ENCODE assay signal across 8 cellular contexts in the genomic region with DNA sequence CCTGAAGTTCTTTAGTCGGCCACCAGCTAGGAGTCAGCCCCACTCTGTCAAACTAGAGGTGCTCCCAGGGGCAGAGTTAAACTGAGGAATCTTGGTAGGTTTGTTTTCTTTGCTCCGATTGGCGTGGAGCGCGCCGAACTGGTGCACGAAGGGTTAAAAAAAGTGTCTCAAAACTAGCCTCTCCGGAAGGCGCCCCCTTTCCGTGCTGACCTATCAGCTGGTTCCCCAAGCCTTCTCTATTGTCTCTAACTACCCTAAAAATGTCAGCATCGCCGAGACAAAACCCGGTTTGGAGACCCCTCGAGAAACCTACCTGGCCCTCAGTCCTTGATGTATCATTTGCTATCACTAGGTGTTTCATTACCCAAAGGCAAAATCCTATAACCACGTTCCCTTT. TPM values are rescaled to one million over a fixed set of nuclear protein-coding genes. Genes with fewer than 3 reads are reported as not detected.
DNase-seq lines count a peak whose midpoint lies in the region; ATAC-seq and TF ChIP-seq lines count a peak whose summit lies in the region.

No MANE protein-coding gene starts in this region.

- H3K27ac ChIP-seq in SK-N-SH (ENCODE audit: low read depth in 2 of 2, low read length in 1 of 2) (peak overlapping the region; percentile 13 to 60; a peak in 2 of 4 replicates), body of pancreas (peak overlapping the region in 3 of 4 donors; percentile 65 to 74 (median 74)), thyroid gland (peak overlapping the region; percentile 72 to 82 (median 82))

- H3K36me3 Mint-ChIP-seq in T-cell = peaks cover 4% of the 10 kb centered on the region

- peak overlapping the region; percentile 73 for H3K4me2 ChIP-seq in SK-N-SH

- 82% methylated on average over 15 of the region's 15 CpGs for WGBS in SK-N-SH (ENCODE audit: low lambda C conversion rate)
- WGBS in body of pancreas, 2 donors = 1 to 2% methylated on average over 15 of the region's 15 CpGs
- WGBS in thyroid gland, 2 donors = 0 to 1% methylated on average over 15 of the region's 15 CpGs

- H3K36me3 ChIP-seq in SK-N-SH (replicated peaks in 1 of 2; ENCODE audit: control insufficient read depth in 1 of 2, insufficient read depth in 2 of 2, low read length in 1 of 2) (peaks cover 0 to 6% of the 10 kb centered on the region in 2 experiments), body of pancreas (replicated peaks in 1 of 2; ENCODE audit: insufficient read depth in 1 of 2, low read depth in 2 of 2) (no peaks in the 10 kb centered on the region), thyroid gland (no peaks in the 10 kb centered on the region)

- H3K9me3 ChIP-seq in SK-N-SH (no peaks in the 10 kb centered on the region), body of pancreas (no peaks in the 10 kb centered on the region), thyroid gland (no peaks in the 10 kb centered on the region)

- TF ChIP-seq POLR2A in body of pancreas (IDR thresholded peaks at IDR 0.05) = no peak
- TF ChIP-seq POLR2A in thyroid gland (IDR thresholded peaks at IDR 0.05) = no peak

- no peaks in the 10 kb centered on the region for H3K27me3 ChIP-seq in SK-N-SH (ENCODE audit: insufficient read depth)
- no peaks in the 10 kb centered on the region for H3K27me3 ChIP-seq in body of pancreas
- no peaks in the 10 kb centered on the region for H3K27me3 ChIP-seq in thyroid gland

- peak overlapping the region in 1 of 2 donors; percentile 53 for H3K27ac Mint-ChIP-seq in T-cell

- no peak for TF ChIP-seq CTCF in SK-N-SH (IDR thresholded peaks at IDR 0.05)
- TF ChIP-seq CTCF in body of pancreas (IDR thresholded peaks at IDR 0.05) = peak in 3 of 7 experiments; percentile 9 to 32 (median 16)
- TF ChIP-seq CTCF in thyroid gland (IDR thresholded peaks at IDR 0.05) = no peak

- peaks cover 23 to 24% of the 10 kb centered on the region in 2 donors for H3K27me3 Mint-ChIP-seq in T-cell

- no peaks in the 10 kb centered on the region for H4K20me1 ChIP-seq in SK-N-SH (ENCODE audit: insufficient read depth)

- POLR2A ChIA-PET in SK-N-SH (lab: Yijun Ruan, JAX) (no interaction called here), T-cell (lab: Charles Lee) (no interaction called here)

- peaks cover 35 to 38% (median 36%) of the 10 kb centered on the region in 3 donors for H3K4me1 Mint-ChIP-seq in T-cell

- H3K79me2 ChIP-seq in SK-N-SH (ENCODE audit: insufficient read depth) = no peaks in the 10 kb centered on the region

- CTCF ChIA-PET in SK-N-SH (lab: Yijun Ruan, JAX) = interaction anchor here (0.6 to 2.4 kb wide), 5 partner anchors 8 to 720 kb away, joined by 3 to 7 read pairs (median 3); no protein-coding TSS in a partner anchor
- CTCF ChIA-PET in T-cell (lab: Charles Lee) = interaction anchor here in 1 of 2 donors (0.5 kb wide), 1 partner anchor 49 kb away, joined by 4 read pairs; no protein-coding TSS in a partner anchor

- TF ChIP-seq EP300 in SK-N-SH (IDR thresholded peaks at IDR 0.05; ENCODE audit: borderline replicate concordance in 1 of 2, low read depth in 1 of 2, low read length in 1 of 2) = no peak

- H3K9ac ChIP-seq in SK-N-SH = peak overlapping the region; percentile 7; the same call in 1 of the 2 replicates

- intact Hi-C loops in body of pancreas (cut with DNase I) (no loop called here), thyroid gland (cut with DNase I) (loop anchor here (10.0 kb wide), 1 partner anchor 117 kb away; no protein-coding TSS in a partner anchor)

- TF ChIP-seq RAD21 in SK-N-SH (IDR thresholded peaks at IDR 0.05; ENCODE audit: low read length) = no peak

- H2AFZ ChIP-seq in SK-N-SH (ENCODE audit: low read depth) = no peak overlapping the region

- no peak for ATAC-seq in SK-N-SH treated with all-trans-retinoic acid at 6 μM for 48 hours
- no peak for ATAC-seq in body of pancreas
- no peak for ATAC-seq in T-cell (replicated peaks in 1 of 4)
- ATAC-seq in GM18511 (IDR thresholded peaks at IDR 0.05; ENCODE audit: unreplicated experiment) = no peak

- H3K4me1 ChIP-seq in SK-N-SH (ENCODE audit: control insufficient read depth in 1 of 2, insufficient read depth in 2 of 2, low read depth in 1 of 2, low read length in 1 of 2) (peaks cover 7 to 22% of the 10 kb centered on the region in 2 experiments; a peak in 2 of 4 replicates), body of pancreas (peaks cover 35% of the 10 kb centered on the region), thyroid gland (peaks cover 8 to 15% of the 10 kb centered on the region in 2 donors)

- no peaks in the 10 kb centered on the region for H3K9me2 ChIP-seq in SK-N-SH

- H3K4me3 ChIP-seq in SK-N-SH (ENCODE audit: low read depth in 2 of 2, low read length in 1 of 2) = peak overlapping the region; percentile 36 to 52; a peak in 3 of 4 replicates
- H3K4me3 ChIP-seq in body of pancreas = peak overlapping the region; percentile 24 to 46
- H3K4me3 ChIP-seq in thyroid gland (replicated peaks in 1 of 3) = peak overlapping the region; percentile 37 to 76 (median 56)

- DNase-seq in SK-N-SH (no peak), body of pancreas (peak in 1 of 4 donors; percentile 8), left kidney (ENCODE audit: low read depth, low spot score) (peak; percentile 63), thyroid gland (peak; percentile 17 to 38), T-cell (no peak), OCI-M1 (lab: John Stamatoyannopoulos, UW) (no peak)

- no peaks in the 10 kb centered on the region for H3K9me3 Mint-ChIP-seq in T-cell

- H3F3A ChIP-seq in SK-N-SH (replicated peaks; ENCODE audit: insufficient read depth) = peaks cover 5% of the 10 kb centered on the region

- H3K4me3 Mint-ChIP-seq in T-cell = no peak overlapping the region

TF ChIP-seq in SK-N-SH, 30 proteins besides CTCF, POLR2A, EP300 and RAD21 (continues in another document):
- TF ChIP-seq POLR2AphosphoS5 (IDR thresholded peaks at IDR 0.05; ENCODE audit: low read depth, low read length) = no peak
- TF ChIP-seq TAF1 (IDR thresholded peaks at IDR 0.05; ENCODE audit: borderline replicate concordance, low read depth, low read length) = no peak
- no peak for TF ChIP-seq SMC3 (IDR thresholded peaks at IDR 0.05; ENCODE audit: low read depth, low read length)
- no peak for TF ChIP-seq GABPA (IDR thresholded peaks at IDR 0.05; ENCODE audit: low read depth)
- no peak for TF ChIP-seq NFIC (IDR thresholded peaks at IDR 0.05; ENCODE audit: borderline replicate concordance)
- TF ChIP-seq YY1 (IDR thresholded peaks at IDR 0.05; ENCODE audit: low read depth) = no peak
- no peak for TF ChIP-seq JUND (IDR thresholded peaks at IDR 0.05)

TF ChIP-seq in SK-N-SH treated with all-trans-retinoic acid at 6 μM for 48 hours, 23 proteins besides CTCF, POLR2A, EP300 and RAD21:
- TF ChIP-seq, protein P1, sequence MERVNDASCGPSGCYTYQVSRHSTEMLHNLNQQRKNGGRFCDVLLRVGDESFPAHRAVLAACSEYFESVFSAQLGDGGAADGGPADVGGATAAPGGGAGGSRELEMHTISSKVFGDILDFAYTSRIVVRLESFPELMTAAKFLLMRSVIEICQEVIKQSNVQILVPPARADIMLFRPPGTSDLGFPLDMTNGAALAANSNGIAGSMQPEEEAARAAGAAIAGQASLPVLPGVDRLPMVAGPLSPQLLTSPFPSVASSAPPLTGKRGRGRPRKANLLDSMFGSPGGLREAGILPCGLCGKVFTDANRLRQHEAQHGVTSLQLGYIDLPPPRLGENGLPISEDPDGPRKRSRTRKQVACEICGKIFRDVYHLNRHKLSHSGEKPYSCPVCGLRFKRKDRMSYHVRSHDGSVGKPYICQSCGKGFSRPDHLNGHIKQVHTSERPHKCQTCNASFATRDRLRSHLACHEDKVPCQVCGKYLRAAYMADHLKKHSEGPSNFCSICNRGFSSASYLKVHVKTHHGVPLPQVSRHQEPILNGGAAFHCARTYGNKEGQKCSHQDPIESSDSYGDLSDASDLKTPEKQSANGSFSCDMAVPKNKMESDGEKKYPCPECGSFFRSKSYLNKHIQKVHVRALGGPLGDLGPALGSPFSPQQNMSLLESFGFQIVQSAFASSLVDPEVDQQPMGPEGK (CRISPR knock-in tag; IDR thresholded peaks at IDR 0.05; ENCODE audit: borderline replicate concordance) = no peak
- TF ChIP-seq BACH2 (CRISPR knock-in tag; IDR thresholded peaks at IDR 0.05; ENCODE audit: borderline replicate concordance) = no peak
- no peak for TF ChIP-seq SNAI2 (CRISPR knock-in tag; IDR thresholded peaks at IDR 0.05)
- TF ChIP-seq, protein P2, sequence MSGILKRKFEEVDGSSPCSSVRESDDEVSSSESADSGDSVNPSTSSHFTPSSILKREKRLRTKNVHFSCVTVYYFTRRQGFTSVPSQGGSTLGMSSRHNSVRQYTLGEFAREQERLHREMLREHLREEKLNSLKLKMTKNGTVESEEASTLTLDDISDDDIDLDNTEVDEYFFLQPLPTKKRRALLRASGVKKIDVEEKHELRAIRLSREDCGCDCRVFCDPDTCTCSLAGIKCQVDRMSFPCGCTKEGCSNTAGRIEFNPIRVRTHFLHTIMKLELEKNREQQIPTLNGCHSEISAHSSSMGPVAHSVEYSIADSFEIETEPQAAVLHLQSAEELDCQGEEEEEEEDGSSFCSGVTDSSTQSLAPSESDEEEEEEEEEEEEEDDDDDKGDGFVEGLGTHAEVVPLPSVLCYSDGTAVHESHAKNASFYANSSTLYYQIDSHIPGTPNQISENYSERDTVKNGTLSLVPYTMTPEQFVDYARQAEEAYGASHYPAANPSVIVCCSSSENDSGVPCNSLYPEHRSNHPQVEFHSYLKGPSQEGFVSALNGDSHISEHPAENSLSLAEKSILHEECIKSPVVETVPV (CRISPR knock-in tag; IDR thresholded peaks at IDR 0.05) = no peak
- TF ChIP-seq ISL1 (CRISPR knock-in tag; IDR thresholded peaks at IDR 0.05) = no peak
- TF ChIP-seq ARNTL (CRISPR knock-in tag; IDR thresholded peaks at IDR 0.05; ENCODE audit: borderline replicate concordance, low read depth) = no peak
- TF ChIP-seq, protein P3, sequence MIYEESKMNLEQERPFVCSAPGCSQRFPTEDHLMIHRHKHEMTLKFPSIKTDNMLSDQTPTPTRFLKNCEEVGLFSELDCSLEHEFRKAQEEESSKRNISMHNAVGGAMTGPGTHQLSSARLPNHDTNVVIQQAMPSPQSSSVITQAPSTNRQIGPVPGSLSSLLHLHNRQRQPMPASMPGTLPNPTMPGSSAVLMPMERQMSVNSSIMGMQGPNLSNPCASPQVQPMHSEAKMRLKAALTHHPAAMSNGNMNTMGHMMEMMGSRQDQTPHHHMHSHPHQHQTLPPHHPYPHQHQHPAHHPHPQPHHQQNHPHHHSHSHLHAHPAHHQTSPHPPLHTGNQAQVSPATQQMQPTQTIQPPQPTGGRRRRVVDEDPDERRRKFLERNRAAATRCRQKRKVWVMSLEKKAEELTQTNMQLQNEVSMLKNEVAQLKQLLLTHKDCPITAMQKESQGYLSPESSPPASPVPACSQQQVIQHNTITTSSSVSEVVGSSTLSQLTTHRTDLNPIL (CRISPR knock-in tag; IDR thresholded peaks at IDR 0.05; ENCODE audit: low read depth) = no peak
- no peak for TF ChIP-seq TOX (CRISPR knock-in tag; IDR thresholded peaks at IDR 0.05; ENCODE audit: borderline replicate concordance)
- TF ChIP-seq OSR1 (CRISPR knock-in tag; IDR thresholded peaks at IDR 0.05) = no peak
- TF ChIP-seq ZNF565 (CRISPR knock-in tag; conservative IDR thresholded peaks at IDR 0.05; ENCODE audit: low read depth) = no peak
TF ChIP-seq in SK-N-SH treated with all-trans-retinoic acid at 6 μM for 48 hours: peak in this region for 0.

RNA-seq across cellular contexts. Expression of a gene that starts 2.2 kb away (rescaled TPM):
- polyA plus RNA-seq in SK-N-SH (2012; rRNA removed) = 2.4 and 3.8 TPM in 2 replicates
- polyA plus RNA-seq in SK-N-SH (2012; cell fraction: cytosol; rRNA removed) = 4.0 and 5.1 TPM in 2 replicates
- polyA plus RNA-seq in SK-N-SH (2012; cell fraction: nucleus; rRNA removed) = 2.6 and 7.2 TPM in 2 replicates
- 1 to 10 TPM; 4.3 to 4.9 TPM for total RNA-seq in body of pancreas
- 10 to 100 TPM in 1 of 4 donors, 1 to 10 TPM in 3; 2.2 to 16.7 (median 8.0) TPM for total RNA-seq in thyroid gland
- under 1 TPM in 3 of 5 donors, not detected in 2; 0.06 to 0.23 (median 0.23) TPM for total RNA-seq in T-cell

Comparison
In these comparisons a context has a peak if more than half of its experiments do, and no peak if none do; other contexts are left out.
1. DNase-seq: peak in left kidney (single experiment) and thyroid gland (2 of 2); none in SK-N-SH (single experiment), T-cell (0 of 34) and OCI-M1 (single experiment).
2. Peak in every context shown above with its lines, with median percentiles within 50 percentile points of each other: H3K27ac ChIP-seq and H3K4me3 ChIP-seq.